ENCODE assay signal across 17 cellular contexts in the genomic region with DNA sequence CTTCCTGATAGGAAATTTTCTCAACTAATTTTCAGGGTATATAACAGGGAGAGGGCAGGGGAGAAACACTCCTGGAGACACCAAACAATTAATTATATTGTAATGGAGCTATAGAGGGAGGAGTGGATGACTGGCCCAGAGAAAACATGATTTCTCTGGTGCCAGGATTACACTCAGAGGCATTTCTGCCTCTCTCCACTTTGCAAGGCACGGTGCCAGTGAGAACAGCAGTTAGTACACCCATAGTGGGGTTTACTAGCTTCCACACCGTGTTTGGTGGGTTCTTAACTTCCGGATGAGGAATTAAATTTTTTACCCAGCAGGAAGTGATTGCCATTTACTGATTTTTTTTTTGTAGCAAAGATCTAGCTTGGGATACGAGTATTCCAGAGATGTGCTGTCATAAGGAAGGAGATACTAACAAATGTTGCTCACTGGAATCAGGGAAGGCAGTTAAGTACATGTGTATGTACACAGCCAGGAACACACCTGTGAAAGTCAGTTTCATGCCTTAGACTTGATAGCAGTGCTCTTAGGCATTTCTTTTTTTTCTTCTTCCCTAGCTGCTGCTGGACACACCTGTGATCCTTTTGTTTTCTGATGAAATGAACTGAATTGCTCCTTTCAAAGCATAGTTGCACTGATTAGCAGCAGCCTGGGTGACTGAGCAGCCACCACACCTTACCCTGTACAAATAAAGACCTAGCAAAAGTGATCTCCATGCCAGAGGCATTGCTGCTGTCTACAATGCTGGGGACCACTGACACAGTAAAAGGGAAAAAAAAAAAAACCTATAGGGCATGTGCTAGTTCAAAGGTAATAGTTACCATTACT. TPM values are rescaled to one million over a fixed set of nuclear protein-coding genes. Genes with fewer than 3 reads are reported as not detected.
DNase-seq lines count a peak whose midpoint lies in the region; ATAC-seq and TF ChIP-seq lines count a peak whose summit lies in the region.
"Had no signal": no experiment of that assay in that cellular context is flagged by ENCODE, and none has a peak within 500 bp of the region (broad histone marks: within the 10 kb centered on the region; RNA-seq: fewer than 3 reads in every experiment).

No MANE protein-coding gene starts in this region.

- H4K20me1 ChIP-seq in neural progenitor cell (ENCODE audit: low read depth) = peaks cover 7% of the 10 kb centered on the region

- H2AFZ ChIP-seq in neural progenitor cell (replicated peaks) = no peak overlapping the region

- peak overlapping the region; percentile 69 for H3K27ac Mint-ChIP-seq in Caco-2 (ENCODE audit: unreplicated experiment)
- H3K27ac Mint-ChIP-seq in neural progenitor cell = no peak overlapping the region
- H3K27ac Mint-ChIP-seq: CD8-positive, alpha-beta T cell had no signal

- peaks cover 29% of the 10 kb centered on the region for H3K4me1 ChIP-seq in Caco-2
- H3K4me1 ChIP-seq in HUES48 (ENCODE audit: control insufficient read depth, insufficient read depth, low read length) = peaks cover 28% of the 10 kb centered on the region
- H3K4me1 ChIP-seq in neural progenitor cell = peaks cover 43% of the 10 kb centered on the region
- H3K4me1 ChIP-seq: Peyer's patch had no signal

- no TSS peak for BruUV-seq in Caco-2 (replicated peaks; lab: Mats Ljungman, UMichigan)

- H3K9ac ChIP-seq in HUES48 (ENCODE audit: low read depth, low read length) (no peak overlapping the region), neural progenitor cell (no peak overlapping the region)

- peak; percentile 42 to 54 for DNase-seq in Caco-2
- peak; percentile 20 for DNase-seq in astrocyte of the hippocampus (ENCODE audit: low read depth, low spot score)
- no peak for DNase-seq in neural progenitor cell (ENCODE audit: low spot score)
- no peak for DNase-seq in NCI-H2107 treated with DMSO at 0.1 percent for 48 hours (lab: John Stamatoyannopoulos, UW; ENCODE audit: unreplicated experiment)
- DNase-seq in activated CD4-positive, alpha-beta T cell treated with anti-CD3 and anti-CD28 coated beads, Interleukin-2, amount 50 U/mL, for 48 hours = no peak
- DNase-seq: CD8-positive, alpha-beta T cell; DND-41; GDM1; NCI-H1417 treated with DMSO at 0.1 percent for 48 hours; NCI-H446; NCI-H748 treated with DMSO at 0.1 percent for 48 hours; Peyer's patch; SHP77 had no signal

- ATAC-seq in HG03175 (IDR thresholded peaks at IDR 0.05; ENCODE audit: unreplicated experiment) = no peak
- ATAC-seq: CD8-positive, alpha-beta T cell; HepG2; SK-N-SH treated with all-trans-retinoic acid at 6 μM for 48 hours had no signal

- H3K4me3 ChIP-seq in Caco-2 (ENCODE audit: low read depth, low read length) (no peak overlapping the region), HUES48 (ENCODE audit: low read depth, low read length) (no peak overlapping the region), neural progenitor cell (peak overlapping the region; percentile 31)
- H3K4me3 ChIP-seq: Peyer's patch had no signal

- TF ChIP-seq CTCF in Caco-2 (IDR thresholded peaks at IDR 0.05; ENCODE audit: insufficient read depth in 1 of 2, low read depth in 1 of 2, low read length in 1 of 2, severe bottlenecking in 1 of 2, unreplicated experiment in 1 of 2) (no peak), neural progenitor cell (IDR thresholded peaks at IDR 0.05) (no peak)

- H3K9me3 Mint-ChIP-seq in Caco-2 (ENCODE audit: unreplicated experiment) = no peaks in the 10 kb centered on the region
- H3K9me3 Mint-ChIP-seq in neural progenitor cell = no peaks in the 10 kb centered on the region
- H3K9me3 Mint-ChIP-seq: CD8-positive, alpha-beta T cell had no signal

- H3K27me3 ChIP-seq in Caco-2 (replicated peaks; ENCODE audit: control insufficient read depth, insufficient read depth, low read length) (no peaks in the 10 kb centered on the region), HUES48 (ENCODE audit: control insufficient read depth, insufficient read depth, low read length) (no peaks in the 10 kb centered on the region), neural progenitor cell (no peaks in the 10 kb centered on the region)
- H3K27me3 ChIP-seq: Peyer's patch had no signal

- POLR2A ChIA-PET in Caco-2 (lab: Charles Lee) = interaction anchor here (0.6 kb wide), 2 partner anchors 100 to 469 kb away, joined by 3 read pairs; no protein-coding TSS in a partner anchor

- peaks cover 28% of the 10 kb centered on the region for H3F3A ChIP-seq in neural progenitor cell (ENCODE audit: low read depth)

- H3K27me3 Mint-ChIP-seq in Caco-2 (ENCODE audit: insufficient read depth, unreplicated experiment) (no peaks in the 10 kb centered on the region), neural progenitor cell (ENCODE audit: insufficient read depth, low read depth) (no peaks in the 10 kb centered on the region)

- peaks cover 23% of the 10 kb centered on the region for H3K4me1 Mint-ChIP-seq in Caco-2 (ENCODE audit: low read depth, unreplicated experiment)
- H3K4me1 Mint-ChIP-seq in neural progenitor cell = peaks cover 35% of the 10 kb centered on the region

- peak overlapping the region; percentile 43 for H3K27ac ChIP-seq in HUES48 (ENCODE audit: low read depth, low read length)
- H3K27ac ChIP-seq in neural progenitor cell = peak overlapping the region; percentile 35
- H3K27ac ChIP-seq: Peyer's patch had no signal

- H3K4me3 Mint-ChIP-seq in Caco-2 (ENCODE audit: unreplicated experiment) (no peak overlapping the region), neural progenitor cell (no peak overlapping the region)
- H3K4me3 Mint-ChIP-seq: CD8-positive, alpha-beta T cell had no signal

- H3K79me2 ChIP-seq in neural progenitor cell (ENCODE audit: low read depth) = no peaks in the 10 kb centered on the region

- no peaks in the 10 kb centered on the region for H3K36me3 ChIP-seq in Caco-2 (ENCODE audit: control insufficient read depth, insufficient read depth, low read length)
- 0 out of 2 replicates have a peak, but pooled peaks cover 4% of the 10 kb centered on the region for H3K36me3 ChIP-seq in HUES48 (ENCODE audit: control insufficient read depth, insufficient read depth, low read length)
- H3K36me3 ChIP-seq in neural progenitor cell = no peaks in the 10 kb centered on the region

- intact Hi-C loops in Caco-2 (cut with micrococcal nuclease; ENCODE audit: unreplicated experiment) = loop anchor here (2.0 kb wide), 1 partner anchor 41 kb away; no protein-coding TSS in a partner anchor

- no peaks in the 10 kb centered on the region for H3K9me3 ChIP-seq in Caco-2
- no peaks in the 10 kb centered on the region for H3K9me3 ChIP-seq in HUES48 (ENCODE audit: control insufficient read depth, insufficient read depth, low read length)
- H3K9me3 ChIP-seq in neural progenitor cell (ENCODE audit: low read depth) = no peaks in the 10 kb centered on the region
- H3K9me3 ChIP-seq: Peyer's patch had no signal

- no peaks in the 10 kb centered on the region for H3K36me3 Mint-ChIP-seq in Caco-2 (ENCODE audit: insufficient read depth, unreplicated experiment)
- peaks cover 13% of the 10 kb centered on the region for H3K36me3 Mint-ChIP-seq in neural progenitor cell

- CTCF ChIA-PET in Caco-2 (lab: Charles Lee) = interaction anchor here (1.0 to 1.3 kb wide), 2 partner anchors 35 to 41 kb away, joined by 3 to 6 read pairs; no protein-coding TSS in a partner anchor

- peak overlapping the region; percentile 68 for H3K4me2 ChIP-seq in neural progenitor cell

RNA-seq across cellular contexts. Expression of a gene that starts 58.1 kb away (rescaled TPM):
- 34.7 and 35.5 TPM in 2 replicates for total RNA-seq in Caco-2 (2022)
- total RNA-seq in neural progenitor cell (ENCODE audit: low replicate concordance) = 22.8 and 29.7 TPM in 2 replicates

RNA-seq across cellular contexts. Expression of a gene that starts 58.2 kb away (rescaled TPM):
- total RNA-seq in Caco-2 (2022) (13.1 and 14.0 TPM in 2 replicates), neural progenitor cell (ENCODE audit: low replicate concordance) (49.7 and 71.1 TPM in 2 replicates)

Comparison
In these comparisons a context has a peak if more than half of its experiments do, and no peak if none do; other contexts are left out.
1. DNase-seq: peak in Caco-2 (2 of 2) and astrocyte of the hippocampus (single experiment); none in neural progenitor cell (single experiment), NCI-H2107 treated with DMSO at 0.1 percent for 48 hours (single experiment) and activated CD4-positive, alpha-beta T cell treated with anti-CD3 and anti-CD28 coated beads, Interleukin-2, amount 50 U/mL, for 48 hours (0 of 2).